In genomic region chr5:150130493-150130922, GRCh38 we compare ENCODE assay signal across 17 cellular contexts. TPM values are rescaled to one million over a fixed set of nuclear protein-coding genes. Genes with fewer than 3 reads are reported as not detected.
DNase-seq lines count a peak whose midpoint lies in the region; ATAC-seq and TF ChIP-seq lines count a peak whose summit lies in the region.
"Had no signal": no experiment of that assay in that cellular context is flagged by ENCODE, and none has a peak within 500 bp of the region (broad histone marks: within the 10 kb centered on the region; RNA-seq: fewer than 3 reads in every experiment).

No MANE protein-coding gene starts in this region.

- 0 out of 3 replicates have a peak, but pooled peaks have one; percentile 20 for ATAC-seq in DND-41 (ENCODE audit: insufficient read depth, low read depth)

- H3K4me3 ChIP-seq in DND-41 (ENCODE audit: low read depth in 1 of 2, low read length in 2 of 2) (no peak overlapping the region), Loucy (ENCODE audit: low read length, poor library complexity, severe bottlenecking) (no peak overlapping the region), fibroblast of lung (replicated peaks in 1 of 4; ENCODE audit: control extremely low read depth in 1 of 4, insufficient read depth in 1 of 4, low read depth in 3 of 4, low read length in 4 of 4) (no peak overlapping the region)
- H3K4me3 ChIP-seq: mucosa of descending colon, SJCRH30 had no signal

- H3K27ac Mint-ChIP-seq in nephron progenitor cell = peak overlapping the region; percentile 25
- H3K27ac Mint-ChIP-seq in activated CD4-positive, alpha-beta memory T cell treated with anti-CD3 and anti-CD28 coated beads, Interleukin-2, amount 10 ng/mL, durations not matched to agents 7 days and 5 days = no peak overlapping the region

- DNase-seq in DND-41 (no peak), fibroblast of lung (ENCODE audit: low read depth in 2 of 2) (no peak), nephron progenitor cell (no peak), C1 segment of cervical spinal cord (lab: John Stamatoyannopoulos, UW) (no peak), SKM-1 treated with dmso at 0.1 percent for 144 hours (lab: John Stamatoyannopoulos, UW; ENCODE audit: unreplicated experiment) (no peak), Ammon's horn (ENCODE audit: low spot score) (no peak)
- DNase-seq in activated CD4-positive, alpha-beta memory T cell treated with anti-CD3 and anti-CD28 coated beads, Interleukin-2, amount 10 ng/mL, durations not matched to agents 7 days and 5 days = no peak
- DNase-seq: activated CD4-positive, alpha-beta T cell treated with anti-CD3 and anti-CD28 coated beads for 1 hour; amniotic stem cell; central memory CD4-positive, alpha-beta T cell; effector memory CD4-positive, alpha-beta T cell; NCI-H1105 treated with DMSO at 0.1 percent for 48 hours had no signal

- no peak for TF ChIP-seq CTCF in DND-41 (IDR thresholded peaks at IDR 0.05; ENCODE audit: borderline replicate concordance, extremely low read depth, low read length, poor library complexity, severe bottlenecking)
- no peak for TF ChIP-seq CTCF in Loucy (conservative IDR thresholded peaks at IDR 0.05; ENCODE audit: low read length)
- TF ChIP-seq CTCF in fibroblast of lung (conservative IDR thresholded peaks at IDR 0.05 in 1 of 2, IDR thresholded peaks at IDR 0.05 in 1 of 2; ENCODE audit: low read depth in 1 of 2, low read length in 2 of 2) = no peak
- no peak for TF ChIP-seq CTCF in nephron progenitor cell (IDR thresholded peaks at IDR 0.05)

- H3K79me2 ChIP-seq in DND-41 (ENCODE audit: insufficient read depth, low read length) (no peaks in the 10 kb centered on the region), Loucy (ENCODE audit: insufficient read depth, low read length) (no peaks in the 10 kb centered on the region), fibroblast of lung (ENCODE audit: control insufficient read depth, insufficient read depth, low read length) (peaks cover 31% of the 10 kb centered on the region)

- no peak overlapping the region for H2AFZ ChIP-seq in DND-41 (ENCODE audit: low read depth, low read length)
- H2AFZ ChIP-seq in Loucy (ENCODE audit: low read length) = peak overlapping the region; percentile 34; the same call in 1 of the 2 replicates
- no peak overlapping the region for H2AFZ ChIP-seq in fibroblast of lung (ENCODE audit: low read length)

- no peaks in the 10 kb centered on the region for H3K9me2 ChIP-seq in Loucy (replicated peaks; ENCODE audit: low read depth, low read length)

- H3K4me2 ChIP-seq in DND-41 (ENCODE audit: insufficient read depth, low read length) (no peak overlapping the region), Loucy (ENCODE audit: low read depth, low read length, poor library complexity, severe bottlenecking) (no peak overlapping the region), fibroblast of lung (ENCODE audit: extremely low read depth, insufficient read depth, low read length) (no peak overlapping the region)

- peaks cover 10% of the 10 kb centered on the region for H3K27me3 Mint-ChIP-seq in nephron progenitor cell (ENCODE audit: low read depth, poor library complexity)
- peaks cover 3% of the 10 kb centered on the region for H3K27me3 Mint-ChIP-seq in activated CD4-positive, alpha-beta memory T cell treated with anti-CD3 and anti-CD28 coated beads, Interleukin-2, amount 10 ng/mL, durations not matched to agents 7 days and 5 days

- H3K9me3 ChIP-seq in DND-41 (ENCODE audit: insufficient read depth, low read length, severe bottlenecking) (no peaks in the 10 kb centered on the region), Loucy (ENCODE audit: insufficient read depth, low read depth, low read length) (no peaks in the 10 kb centered on the region), fibroblast of lung (ENCODE audit: control insufficient read depth, insufficient read depth, low read depth, low read length) (no peaks in the 10 kb centered on the region)
- H3K9me3 ChIP-seq: mucosa of descending colon, SJCRH30 had no signal

- H3F3A ChIP-seq in Loucy (ENCODE audit: low read depth) = no peaks in the 10 kb centered on the region

- 0 out of 2 replicates have a peak, but pooled peaks cover under 1% of the 10 kb centered on the region for H4K20me1 ChIP-seq in DND-41 (ENCODE audit: insufficient read depth, low read length)
- no peaks in the 10 kb centered on the region for H4K20me1 ChIP-seq in Loucy (ENCODE audit: insufficient read depth, low read length, poor library complexity, severe bottlenecking)
- H4K20me1 ChIP-seq in fibroblast of lung (ENCODE audit: control insufficient read depth, extremely low read depth, insufficient read depth, low read length) = no peaks in the 10 kb centered on the region

- POLR2A ChIA-PET in activated CD4-positive, alpha-beta memory T cell treated with anti-CD3 and anti-CD28 coated beads, Interleukin-2, amount 10 ng/mL, durations not matched to agents 7 days and 5 days (lab: Charles Lee) = no interaction called here

- H3K4me3 Mint-ChIP-seq in nephron progenitor cell = no peak overlapping the region
- no peak overlapping the region for H3K4me3 Mint-ChIP-seq in activated CD4-positive, alpha-beta memory T cell treated with anti-CD3 and anti-CD28 coated beads, Interleukin-2, amount 10 ng/mL, durations not matched to agents 7 days and 5 days

- H3K9ac ChIP-seq in DND-41 (ENCODE audit: low read depth, low read length) (no peak overlapping the region), Loucy (ENCODE audit: low read depth, low read length, poor library complexity, severe bottlenecking) (no peak overlapping the region), fibroblast of lung (ENCODE audit: insufficient read depth, low read length) (no peak overlapping the region)

- peaks cover 57% of the 10 kb centered on the region for H3K4me1 Mint-ChIP-seq in nephron progenitor cell
- H3K4me1 Mint-ChIP-seq in activated CD4-positive, alpha-beta memory T cell treated with anti-CD3 and anti-CD28 coated beads, Interleukin-2, amount 10 ng/mL, durations not matched to agents 7 days and 5 days = peaks cover 2% of the 10 kb centered on the region

- no peaks in the 10 kb centered on the region for H3K9me3 Mint-ChIP-seq in nephron progenitor cell
- H3K9me3 Mint-ChIP-seq in activated CD4-positive, alpha-beta memory T cell treated with anti-CD3 and anti-CD28 coated beads, Interleukin-2, amount 10 ng/mL, durations not matched to agents 7 days and 5 days = no peaks in the 10 kb centered on the region

- H3K27ac ChIP-seq in DND-41 (ENCODE audit: low read length) = no peak overlapping the region
- peak overlapping the region; percentile 36 for H3K27ac ChIP-seq in fibroblast of lung (ENCODE audit: insufficient read depth, low read length)
- H3K27ac ChIP-seq: SJCRH30 had no signal

- H3K36me3 ChIP-seq in DND-41 (ENCODE audit: insufficient read depth, low read length) (no peaks in the 10 kb centered on the region; the same call in 1 of the 2 replicates), Loucy (ENCODE audit: insufficient read depth, low read length) (no peaks in the 10 kb centered on the region), fibroblast of lung (ENCODE audit: control insufficient read depth, insufficient read depth, low read length) (peaks cover 58% of the 10 kb centered on the region)
- H3K36me3 ChIP-seq: SJCRH30 had no signal

- CTCF ChIA-PET in activated CD4-positive, alpha-beta memory T cell treated with anti-CD3 and anti-CD28 coated beads, Interleukin-2, amount 10 ng/mL, durations not matched to agents 7 days and 5 days (lab: Charles Lee) = interaction anchor here (1.0 to 3.6 kb wide), 8 partner anchors 19 to 220 kb away, joined by 3 to 22 read pairs (median 6); partner anchors contain the start of gene PDGFRB

- H3K27me3 ChIP-seq in DND-41 (ENCODE audit: insufficient read depth, low read length, poor library complexity) (no peaks in the 10 kb centered on the region), Loucy (ENCODE audit: insufficient read depth, low read length, poor library complexity, severe bottlenecking) (no peaks in the 10 kb centered on the region), fibroblast of lung (ENCODE audit: control insufficient read depth, insufficient read depth, low read length) (no peaks in the 10 kb centered on the region)
- H3K27me3 ChIP-seq: SJCRH30 had no signal

- H3K36me3 Mint-ChIP-seq in nephron progenitor cell (ENCODE audit: low read depth) = peaks cover 52% of the 10 kb centered on the region
- no peaks in the 10 kb centered on the region for H3K36me3 Mint-ChIP-seq in activated CD4-positive, alpha-beta memory T cell treated with anti-CD3 and anti-CD28 coated beads, Interleukin-2, amount 10 ng/mL, durations not matched to agents 7 days and 5 days (ENCODE audit: low read depth)

- H3K4me1 ChIP-seq in DND-41 (ENCODE audit: insufficient read depth, low read length) (no peaks in the 10 kb centered on the region), Loucy (ENCODE audit: insufficient read depth, low read length, poor library complexity, severe bottlenecking) (no peaks in the 10 kb centered on the region), fibroblast of lung (ENCODE audit: control insufficient read depth, extremely low read depth, insufficient read depth, low read length) (peaks cover 48% of the 10 kb centered on the region)
- H3K4me1 ChIP-seq: SJCRH30 had no signal

RNA-seq across cellular contexts. Expression of gene PDGFRB, which starts 25.1 kb away (rescaled TPM):
- total RNA-seq in fibroblast of lung = 151 and 231 TPM in 2 replicates
- 77.4 and 347 TPM in 2 replicates for polyA plus RNA-seq in fibroblast of lung
- 109 and 618 TPM in 2 replicates for polyA plus RNA-seq in fibroblast of lung (2012)
- 549 and 2,332 TPM in 2 replicates for polyA minus RNA-seq in fibroblast of lung (ENCODE audit: low replicate concordance)
- total RNA-seq in activated CD4-positive, alpha-beta memory T cell treated with anti-CD3 and anti-CD28 coated beads, Interleukin-2, amount 10 ng/mL, durations not matched to agents 7 days and 5 days = 1 to 10 TPM; 7.2 to 9.0 TPM

RNA-seq across cellular contexts. Expression of gene CDX1, which starts 36.1 kb away (rescaled TPM):
- under 0.01 and 0.33 TPM in 2 replicates for total RNA-seq in fibroblast of lung
- 0.09 and 1.8 TPM in 2 replicates for polyA plus RNA-seq in fibroblast of lung
- 1.6 TPM in 1 of 2 replicates, not detected in the other for polyA plus RNA-seq in fibroblast of lung (2012)
- polyA minus RNA-seq in fibroblast of lung (ENCODE audit: low replicate concordance) = 1.5 TPM in 1 of 2 replicates, not detected in the other
- total RNA-seq in activated CD4-positive, alpha-beta memory T cell treated with anti-CD3 and anti-CD28 coated beads, Interleukin-2, amount 10 ng/mL, durations not matched to agents 7 days and 5 days = not detected
- total RNA-seq: occipital lobe, sciatic nerve, SJCRH30 had no signal

RNA-seq across cellular contexts. Expression of gene CSF1R, which starts 44.2 kb away (rescaled TPM):
- not detected in 2 replicates for total RNA-seq in fibroblast of lung
- 0.07 and 0.15 TPM in 2 replicates for polyA plus RNA-seq in fibroblast of lung
- 0.22 and 0.24 TPM in 2 replicates for polyA plus RNA-seq in fibroblast of lung (2012)
- not detected in 2 replicates for polyA minus RNA-seq in fibroblast of lung (ENCODE audit: low replicate concordance)
- total RNA-seq in activated CD4-positive, alpha-beta memory T cell treated with anti-CD3 and anti-CD28 coated beads, Interleukin-2, amount 10 ng/mL, durations not matched to agents 7 days and 5 days = under 1 TPM in 1 of 2 experiments, not detected in 1; 0.25 TPM

RNA-seq across cellular contexts. Expression of gene SLC6A7, which starts 59.4 kb away (rescaled TPM):
- not detected in 2 replicates for total RNA-seq in fibroblast of lung
- 0.02 TPM in 1 of 2 replicates, not detected in the other for polyA plus RNA-seq in fibroblast of lung
- 0.03 TPM in 1 of 2 replicates, not detected in the other for polyA plus RNA-seq in fibroblast of lung (2012)
- polyA minus RNA-seq in fibroblast of lung (ENCODE audit: low replicate concordance) = not detected in 2 replicates
- not detected for total RNA-seq in activated CD4-positive, alpha-beta memory T cell treated with anti-CD3 and anti-CD28 coated beads, Interleukin-2, amount 10 ng/mL, durations not matched to agents 7 days and 5 days
- total RNA-seq: sciatic nerve, SJCRH30 had no signal

Comparison
In these comparisons a context has a peak if more than half of its experiments do, and no peak if none do; other contexts are left out.
1. RNA of gene PDGFRB, which starts 25.1 kb away (total RNA-seq): 151 to 231 TPM in fibroblast of lung; 7.2 to 9.0 TPM in activated CD4-positive, alpha-beta memory T cell treated with anti-CD3 and anti-CD28 coated beads, Interleukin-2, amount 10 ng/mL, durations not matched to agents 7 days and 5 days; every median in the first group is over 10 times any median in the second.